ENCODE assay signal across 8 cellular contexts in genomic region chr11:68839953-68840641, GRCh38. TPM values are rescaled to one million over a fixed set of nuclear protein-coding genes. Genes with fewer than 3 reads are reported as not detected.
DNase-seq lines count a peak whose midpoint lies in the region; ATAC-seq, FAIRE-seq and TF ChIP-seq lines count a peak whose summit lies in the region.

No MANE protein-coding gene starts in this region.

- H3K79me2 ChIP-seq in H1 (ENCODE audit: control insufficient read depth in 1 of 2, insufficient read depth in 2 of 2, low read length in 2 of 2): no peaks in the 10 kb centered on the region

- H3K36me3 ChIP-seq in H1 (ENCODE audit: control insufficient read depth in 2 of 4, insufficient read depth in 4 of 4, low read length in 3 of 4): no peaks in the 10 kb centered on the region

- peak overlapping the region; percentile 88 for H3K4me3 Mint-ChIP-seq in natural killer cell

- H3K56ac ChIP-seq in H1 (replicated peaks; ENCODE audit: insufficient read length, low read depth, low read length): no peak overlapping the region

- ATAC-seq in HG02571 (IDR thresholded peaks at IDR 0.05; ENCODE audit: unreplicated experiment) (peak; percentile 3), natural killer cell (peak in 1 of 3 donors; percentile 0), GM19452 (IDR thresholded peaks at IDR 0.05; ENCODE audit: unreplicated experiment) (no peak), HG03342 (IDR thresholded peaks at IDR 0.05; ENCODE audit: unreplicated experiment) (no peak), HG03521 (IDR thresholded peaks at IDR 0.05; ENCODE audit: unreplicated experiment) (no peak)

- H3K79me1 ChIP-seq in H1 (ENCODE audit: low read depth, low read length): no peaks in the 10 kb centered on the region

- no peak overlapping the region for H3K4ac ChIP-seq in H1 (replicated peaks; ENCODE audit: insufficient read length, low read depth, low read length)

- intact Hi-C loops in natural killer cell (cut with micrococcal nuclease): loop anchor here (1.0 kb wide), 1 partner anchor 64 kb away; no protein-coding TSS in a partner anchor

- no peak for TF ChIP-seq EP300 in H1 (IDR thresholded peaks at IDR 0.05; ENCODE audit: borderline replicate concordance in 1 of 2, low read depth in 2 of 2, low read length in 2 of 2)

- peaks cover 25% of the 10 kb centered on the region; the same call in 1 of the 2 replicates for H3K23me2 ChIP-seq in H1 (ENCODE audit: low read depth, low read length)

- H3K9me3 Mint-ChIP-seq in natural killer cell: no peaks in the 10 kb centered on the region

- peaks cover 66 to 70% of the 10 kb centered on the region in 2 donors for H3K4me1 Mint-ChIP-seq in natural killer cell

- H3K4me2 ChIP-seq in H1 (ENCODE audit: insufficient read depth in 1 of 2, low read depth in 2 of 2, low read length in 2 of 2): peak overlapping the region; percentile 93 to 100

- no peaks in the 10 kb centered on the region for H3K27me3 Mint-ChIP-seq in natural killer cell (ENCODE audit: low read depth in 2 of 2)

- peaks cover 23 to 59% (median 46%) of the 10 kb centered on the region in 4 experiments for H3K27me3 ChIP-seq in H1 (replicated peaks in 1 of 4; ENCODE audit: control insufficient read depth in 3 of 4, extremely low read depth in 1 of 4, insufficient read depth in 3 of 4, low read length in 3 of 4)

- peak overlapping the region; percentile 88 to 91 for H3K27ac Mint-ChIP-seq in natural killer cell

- H3K36me3 Mint-ChIP-seq in natural killer cell: no peaks in the 10 kb centered on the region

- H2BK5ac ChIP-seq in H1 (ENCODE audit: low read depth, low read length): 0 out of 2 replicates have a peak overlapping the region, but pooled peaks have one; percentile 78

- no peak overlapping the region for H2AFZ ChIP-seq in H1 (ENCODE audit: low read length)

- H4K5ac ChIP-seq in H1 (ENCODE audit: insufficient read length, low read depth, low read length): no peak overlapping the region

- CTCF ChIA-PET in H1 (lab: Charles Lee; ENCODE audit: partially characterized antibody): interaction anchor here (2.6 kb wide), 1 partner anchor 42 kb away, joined by 10 read pairs; no protein-coding TSS in a partner anchor

- no peak overlapping the region for H2BK15ac ChIP-seq in H1 (ENCODE audit: low read length)

- H3K9me3 ChIP-seq in H1 (ENCODE audit: insufficient read depth in 2 of 2, low read depth in 1 of 2, low read length in 1 of 2): no peaks in the 10 kb centered on the region

- H3K23ac ChIP-seq in H1 (ENCODE audit: insufficient read length): no peak overlapping the region

- no peak overlapping the region for H2BK120ac ChIP-seq in H1 (replicated peaks; ENCODE audit: low read depth, low read length)

- no peak overlapping the region for H3K27ac ChIP-seq in H1 (ENCODE audit: low read depth, low read length)

- H3K4me3 ChIP-seq in H1 (ENCODE audit: extremely low read depth in 1 of 4, insufficient read depth in 2 of 4, low read depth in 3 of 4, low read length in 4 of 4): peak overlapping the region; percentile 32 to 69 (median 56); a peak in 7 of 8 replicates

- no peak overlapping the region for H3K18ac ChIP-seq in H1 (ENCODE audit: extremely low read depth, low read length)

- TF ChIP-seq CTCF in H1 (IDR thresholded peaks at IDR 0.05; ENCODE audit: control extremely low read depth in 1 of 3, insufficient read depth in 1 of 3, low read depth in 1 of 3, low read length in 3 of 3) (no peak), natural killer cell (IDR thresholded peaks at IDR 0.05) (no peak)

- peaks cover 2 to 7% of the 10 kb centered on the region in 2 experiments for H4K20me1 ChIP-seq in H1 (replicated peaks in 1 of 2; ENCODE audit: control insufficient read depth in 1 of 2, insufficient read depth in 2 of 2, low read length in 2 of 2)

- H2BK12ac ChIP-seq in H1 (ENCODE audit: low read depth, low read length): no peak overlapping the region

- TF ChIP-seq POLR2A in H1 (IDR thresholded peaks at IDR 0.05; ENCODE audit: control extremely low read depth in 1 of 2, low read depth in 2 of 2, low read length in 2 of 2): no peak

- no peak overlapping the region for H2AK5ac ChIP-seq in H1 (ENCODE audit: low read depth, low read length)

- DNase-seq in DMS79 (lab: John Stamatoyannopoulos, UW): peak; percentile 24
- peak; percentile 53 for DNase-seq in SW480 (ENCODE audit: low spot score)
- DNase-seq in H1 (ENCODE audit: low read depth in 1 of 2, low spot score in 2 of 2): no peak
- DNase-seq in natural killer cell: no peak

- peaks cover 3 to 12% (median 7%) of the 10 kb centered on the region in 4 experiments; a peak in 6 of 7 replicates for H3K4me1 ChIP-seq in H1 (replicated peaks in 1 of 4; ENCODE audit: control insufficient read depth in 3 of 4, insufficient read depth in 4 of 4, low read length in 3 of 4)

- 2% methylated on average over 17 of the region's 17 CpGs; no CpG with 5 or more reads in 1 of the 2 experiments for WGBS in H1 (ENCODE audit: extremely low coverage in 1 of 2, insufficient coverage in 1 of 2, insufficient read length in 1 of 2, insufficient replicate concordance in 2 of 2, low coverage in 1 of 2, low lambda C conversion rate in 2 of 2, missing lambda C conversion rate in 1 of 2), 2 experiments

- no peak overlapping the region for H2BK20ac ChIP-seq in H1 (ENCODE audit: low read length)

- POLR2A ChIA-PET in H1 (lab: Charles Lee; ENCODE audit: partially characterized antibody): interaction anchor here (0.9 kb wide), 1 partner anchor 90 kb away, joined by 4 read pairs; no protein-coding TSS in a partner anchor

- H3K9ac ChIP-seq in H1 (replicated peaks in 1 of 4; ENCODE audit: extremely low read depth in 1 of 4, low read depth in 3 of 4, low read length in 3 of 4): peak overlapping the region in 1 of 4 experiments; percentile 24; a peak in 1 of 7 replicates

- no peak for FAIRE-seq in H1 (lab: Jason Lieb, UNC)

- H4K91ac ChIP-seq in H1 (replicated peaks; ENCODE audit: insufficient read length, low read length): no peak overlapping the region

- TF ChIP-seq RAD21 in H1 (IDR thresholded peaks at IDR 0.05 in 1 of 2, conservative IDR thresholded peaks at IDR 0.05 in 1 of 2; ENCODE audit: low read depth in 2 of 2, low read length in 2 of 2): no peak

- no peak overlapping the region for H4K8ac ChIP-seq in H1 (ENCODE audit: extremely low read depth, insufficient read depth, low read length)

- H3K14ac ChIP-seq in H1 (ENCODE audit: insufficient read length): no peak overlapping the region

TF ChIP-seq in H1, 55 proteins besides CTCF, POLR2A, EP300 and RAD21 (continues in another document):
- TF ChIP-seq KDM1A (IDR thresholded peaks at IDR 0.05; ENCODE audit: borderline replicate concordance, low read length) (no peak), HDAC2 (IDR thresholded peaks at IDR 0.05; ENCODE audit: borderline replicate concordance in 1 of 2, low read depth in 2 of 2, low read length in 2 of 2) (0 out of 4 replicates have a peak, but pooled peaks of 1 of the 2 experiments have one; percentile 3), TEAD4 (IDR thresholded peaks at IDR 0.05; ENCODE audit: low read depth, low read length) (no peak), TAF7 (optimal IDR thresholded peaks at IDR 0.05; ENCODE audit: borderline replicate concordance, low read depth, low read length) (no peak), TBP (IDR thresholded peaks at IDR 0.05; ENCODE audit: low read depth, low read length) (no peak), BCL11A (IDR thresholded peaks at IDR 0.05; ENCODE audit: low read depth in 2 of 2, low read length in 2 of 2) (no peak), CTBP2 (IDR thresholded peaks at IDR 0.05; ENCODE audit: borderline replicate concordance, insufficient read depth, insufficient read length, low read length) (no peak), USF2 (IDR thresholded peaks at IDR 0.05; ENCODE audit: low read length) (no peak), EGR1 (IDR thresholded peaks at IDR 0.05; ENCODE audit: borderline replicate concordance, low read depth, low read length) (no peak), POU5F1 (IDR thresholded peaks at IDR 0.05; ENCODE audit: low read depth, low read length) (no peak), ATF3 (IDR thresholded peaks at IDR 0.05; ENCODE audit: insufficient read depth, low read depth, low read length) (no peak), MAX (IDR thresholded peaks at IDR 0.05) (no peak), SIN3A (conservative IDR thresholded peaks at IDR 0.05 in 1 of 2, IDR thresholded peaks at IDR 0.05 in 1 of 2; ENCODE audit: low read depth in 1 of 2, low read length in 2 of 2) (peak; percentile 72 to 89), CHD2 (IDR thresholded peaks at IDR 0.05; ENCODE audit: low read length) (no peak), NANOG (IDR thresholded peaks at IDR 0.05; ENCODE audit: insufficient read depth, low read depth, low read length, poor library complexity, severe bottlenecking) (peak; percentile 39), PHF8 (conservative IDR thresholded peaks at IDR 0.05; ENCODE audit: low read depth, low read length) (no peak), RFX5 (IDR thresholded peaks at IDR 0.05; ENCODE audit: borderline replicate concordance, low read depth, low read length) (no peak), JUND (IDR thresholded peaks at IDR 0.05; ENCODE audit: low read length) (no peak)

RNA-seq across cellular contexts. Expression of gene CPT1A, which starts 1.6 kb away (rescaled TPM):
- total RNA-seq in H1 (2021; fragmentation: NEBNext Ultra II Directional; extraction: Animal tissue kit (Norgen Biotek cat#: 25700)): 9.6 and 12.2 TPM in 2 replicates
- polyA plus RNA-seq in H1 (2011; rRNA removed): 2.9 and 3.8 TPM in 2 replicates
- 3.0 TPM for polyA plus RNA-seq in H1 (2011; cell fraction: cytosol; rRNA removed)
- polyA plus RNA-seq in H1 (2011; cell fraction: nucleus; rRNA removed): 5.9 TPM
- polyA plus RNA-seq in H1 (2012, experiment 1 of 2): 5.4 to 7.2 TPM (median 6.1 TPM) in 4 replicates
- 2.6 TPM for polyA plus RNA-seq in H1 (2012, experiment 2 of 2)
- polyA plus RNA-seq in H1 (2013, experiment 1 of 2): 9.5 TPM
- polyA plus RNA-seq in H1 (2013, experiment 2 of 2): 10.8 TPM
- 9.7 and 10.9 TPM in 2 replicates for polyA minus RNA-seq in H1 (2011; rRNA and poly(A)+ RNA removed)
- polyA minus RNA-seq in H1 (2011; cell fraction: cytosol; rRNA and poly(A)+ RNA removed): 5.1 TPM
- polyA minus RNA-seq in H1 (2011; cell fraction: nucleus; rRNA and poly(A)+ RNA removed): 6.4 TPM
- total RNA-seq in natural killer cell: 100 to 1,000 TPM in 2 of 3 donors, 10 to 100 TPM in 1; 70.3 to 129 (median 100) TPM

Comparison
In these comparisons a context has a peak if more than half of its experiments do, and no peak if none do; other contexts are left out.
1. DNase-seq: peak in DMS79 (single experiment) and SW480 (single experiment); none in H1 (0 of 2) and natural killer cell (single experiment).